Comparison of ENCODE assay signal across 8 cellular contexts in genomic region chr3:114879059-114880031, GRCh38.
DNase-seq lines count a peak whose midpoint lies in the region; ATAC-seq, FAIRE-seq and TF ChIP-seq lines count a peak whose summit lies in the region.

No MANE protein-coding gene starts in this region.

- H3K27ac ChIP-seq in GM12878 (ENCODE audit: control insufficient read depth, insufficient read depth): no peak overlapping the region
- no peak overlapping the region for H3K27ac ChIP-seq in neuronal stem cell (replicated peaks; ENCODE audit: low read length)

- DNase-seq in GM12865 (ENCODE audit: low read depth): peak; percentile 70
- peak; percentile 89 for DNase-seq in LHCN-M2 (ENCODE audit: low read depth)
- peak; percentile 40 for DNase-seq in GM12878 (ENCODE audit: low read depth, low spot score)
- DNase-seq in sciatic nerve (ENCODE audit: low spot score): no peak
- no peak for DNase-seq in neuronal stem cell (ENCODE audit: low spot score)
- DNase-seq in stimulated activated naive CD4-positive, alpha-beta T cell treated with Interleukin-2 at 50 U/mL for 16 hours (lab: John Stamatoyannopoulos, UW): no peak
- DNase-seq in stimulated activated CD4-positive, alpha-beta T cell treated with anti-CD3 and anti-CD28 coated beads, Interleukin-2, amount 100 ng/mL, for 48 hours: no peak

- POLR2A ChIA-PET in GM12878 (lab: Charles Lee): no interaction called here

- BruUV-seq in GM12878 (replicated peaks; lab: Mats Ljungman, UMichigan): no TSS peak

- H3K79me1 ChIP-seq in neuronal stem cell (ENCODE audit: low read depth, low read length): no peaks in the 10 kb centered on the region

- no peak for TF ChIP-seq POLR2A in GM12878 (IDR thresholded peaks at IDR 0.05; ENCODE audit: low read depth, low read length)

- FAIRE-seq in GM12878 (lab: Jason Lieb, UNC): peak; percentile 92

- H3K9me3 ChIP-seq in GM12878 (replicated peaks; ENCODE audit: control insufficient read depth, insufficient read depth, low read length) (no peaks in the 10 kb centered on the region), neuronal stem cell (replicated peaks in 1 of 2; ENCODE audit: control insufficient read depth in 2 of 2, insufficient read depth in 1 of 2, low read depth in 1 of 2, low read length in 2 of 2) (peaks cover 0 to 4% of the 10 kb centered on the region in 2 donors)

- in situ Hi-C loops in GM12878 (cut with MboI): no loop called here

- H4K20me1 ChIP-seq in GM12878 (ENCODE audit: control insufficient read depth, insufficient read depth): no peaks in the 10 kb centered on the region

- H3K23ac ChIP-seq in neuronal stem cell (ENCODE audit: low read depth, low read length, poor library complexity): no peak overlapping the region

- no peak overlapping the region for H2BK120ac ChIP-seq in neuronal stem cell (ENCODE audit: low read depth, low read length)

- H3K4me3 ChIP-seq in GM12865 (ENCODE audit: low read depth, low read length): no peak overlapping the region
- H3K4me3 ChIP-seq in GM12878: 0 out of 2 replicates have a peak overlapping the region, but pooled peaks have one; percentile 15
- H3K4me3 ChIP-seq in neuronal stem cell (ENCODE audit: low read length in 2 of 2): no peak overlapping the region

- RAD21 ChIA-PET in GM12878 (lab: Charles Lee; ENCODE audit: unreplicated experiment): interaction anchor here (0.7 kb wide), 1 partner anchor 50 kb away, joined by 4 read pairs; no protein-coding TSS in a partner anchor

- intact Hi-C loops in GM12878 (cut with micrococcal nuclease; ENCODE audit: unreplicated experiment): no loop called here
- intact Hi-C loops in sciatic nerve (cut with DNase I): no loop called here

- ATAC-seq in GM21786 (IDR thresholded peaks at IDR 0.05; ENCODE audit: unreplicated experiment) (peak; percentile 80), GM12878 (peak; percentile 84), sciatic nerve (peak; percentile 87)

- H3K4me1 ChIP-seq in GM12878 (ENCODE audit: control insufficient read depth, insufficient read depth, low read length) (no peaks in the 10 kb centered on the region; the same call in none of the 2 replicates), neuronal stem cell (ENCODE audit: control insufficient read depth in 2 of 2, insufficient read depth in 1 of 2, low read depth in 1 of 2, low read length in 2 of 2) (peaks cover 1 to 34% of the 10 kb centered on the region in 2 donors)

- H2AK5ac ChIP-seq in neuronal stem cell (ENCODE audit: low read depth, low read length): no peak overlapping the region

- H2BK12ac ChIP-seq in neuronal stem cell (ENCODE audit: low read length): no peak overlapping the region

- H3K4ac ChIP-seq in neuronal stem cell (ENCODE audit: low read length): no peak overlapping the region

- H3K14ac ChIP-seq in neuronal stem cell (ENCODE audit: low read length): no peak overlapping the region

- TF ChIP-seq CTCF in GM12865 (IDR thresholded peaks at IDR 0.05; ENCODE audit: insufficient read depth, low read depth, low read length, missing control alignments) (no peak), GM12878 (IDR thresholded peaks at IDR 0.05 in 2 of 3, conservative IDR thresholded peaks at IDR 0.05 in 1 of 3; ENCODE audit: control insufficient read depth in 2 of 3, extremely low read depth in 1 of 3, insufficient read depth in 1 of 3, low read depth in 3 of 3, low read length in 3 of 3) (no peak)

- H3K27me3 ChIP-seq in GM12878 (replicated peaks in 1 of 2; ENCODE audit: control insufficient read depth in 2 of 2, insufficient read depth in 2 of 2, low read length in 1 of 2) (no peaks in the 10 kb centered on the region), neuronal stem cell (ENCODE audit: control insufficient read depth in 3 of 3, insufficient read depth in 3 of 3, low read depth in 1 of 3, low read length in 3 of 3) (no peaks in the 10 kb centered on the region)

- WGBS in GM12878 (ENCODE audit: insufficient coverage, insufficient replicate concordance, low lambda C conversion rate, missing lambda C conversion rate): 17% methylated on average over 8 of the region's 8 CpGs
- WGBS in neuronal stem cell (ENCODE audit: extremely low coverage in 2 of 2, insufficient read length in 2 of 2, insufficient replicate concordance in 1 of 2), 2 donors: no CpG with 5 or more reads among the region's 8 CpGs

- TF ChIP-seq RAD21 in GM12878 (IDR thresholded peaks at IDR 0.05; ENCODE audit: insufficient read depth, low read depth, low read length): no peak

- H4K91ac ChIP-seq in neuronal stem cell (ENCODE audit: low read depth, low read length, poor library complexity): no peak overlapping the region

- H3K36me3 ChIP-seq in GM12878 (ENCODE audit: control insufficient read depth in 2 of 2, insufficient read depth in 2 of 2, low read length in 1 of 2) (no peaks in the 10 kb centered on the region), neuronal stem cell (replicated peaks in 1 of 2; ENCODE audit: control insufficient read depth in 2 of 2, insufficient read depth in 2 of 2, low read length in 2 of 2) (no peaks in the 10 kb centered on the region)

- H3K9ac ChIP-seq in GM12878 (ENCODE audit: control insufficient read depth, insufficient read depth, low read length): no peak overlapping the region
- H3K9ac ChIP-seq in neuronal stem cell (ENCODE audit: low read depth, low read length, poor library complexity): no peak overlapping the region

- no peak overlapping the region for H2BK15ac ChIP-seq in neuronal stem cell (ENCODE audit: low read length)

- H3K4me2 ChIP-seq in GM12878 (ENCODE audit: control insufficient read depth, insufficient read depth) (no peak overlapping the region), neuronal stem cell (ENCODE audit: insufficient read depth, low read length, poor library complexity, severe bottlenecking) (no peak overlapping the region)

- no peaks in the 10 kb centered on the region for H3K79me2 ChIP-seq in GM12878 (ENCODE audit: control insufficient read depth, insufficient read depth, low read length)

- peak; percentile 74 to 86; a peak in 3 of 4 replicates for TF ChIP-seq EP300 in GM12878 (IDR thresholded peaks at IDR 0.05; ENCODE audit: borderline replicate concordance in 1 of 2, control insufficient read depth in 1 of 2, low read depth in 2 of 2, low read length in 2 of 2)

- CTCF ChIA-PET in GM12878 (lab: Yijun Ruan, JAX): interaction anchor here (0.7 to 1.0 kb wide), 2 partner anchors 13 to 24 kb away, joined by 3 read pairs; no protein-coding TSS in a partner anchor

- H2AFZ ChIP-seq in GM12878 (ENCODE audit: control insufficient read depth, low read depth, low read length) (no peak overlapping the region), neuronal stem cell (ENCODE audit: low read length) (no peak overlapping the region)

- SMC1A ChIA-PET in GM12878 (lab: Charles Lee; ENCODE audit: uncharacterized antibody, unreplicated experiment): interaction anchor here (0.6 to 1.0 kb wide), 2 partner anchors 12 to 30 kb away, joined by 3 read pairs; no protein-coding TSS in a partner anchor

- H2BK5ac ChIP-seq in neuronal stem cell (ENCODE audit: low read length): no peak overlapping the region

- no peak overlapping the region for H3K18ac ChIP-seq in neuronal stem cell (ENCODE audit: low read length)

- no peak overlapping the region for H4K8ac ChIP-seq in neuronal stem cell (ENCODE audit: low read depth, low read length)

TF ChIP-seq in GM12878, 131 proteins besides CTCF, POLR2A, EP300 and RAD21 (continues in another document):
- TF ChIP-seq SIX5 (IDR thresholded peaks at IDR 0.05; ENCODE audit: low read depth, low read length, severe bottlenecking) (no peak), SMAD5 (IDR thresholded peaks at IDR 0.05; ENCODE audit: low read depth) (no peak), BCL11A (IDR thresholded peaks at IDR 0.05; ENCODE audit: low read depth, low read length) (peak; percentile 99), ESRRA (IDR thresholded peaks at IDR 0.05; ENCODE audit: low read length) (no peak), CBFB (IDR thresholded peaks at IDR 0.05; ENCODE audit: low read depth) (no peak), PRDM15 (CRISPR knock-in tag; IDR thresholded peaks at IDR 0.05) (0 out of 2 replicates have a peak, but pooled peaks have one; percentile 50), MYC (IDR thresholded peaks at IDR 0.05; ENCODE audit: insufficient read depth, insufficient read length, insufficient replicate concordance, low read length, severe bottlenecking) (no peak), ATF7 (IDR thresholded peaks at IDR 0.05; ENCODE audit: low read depth) (no peak), GATAD2B (conservative IDR thresholded peaks at IDR 0.05; ENCODE audit: low read depth) (no peak), NFIC (IDR thresholded peaks at IDR 0.05; ENCODE audit: low read depth, low read length) (peak; percentile 97), CREM (IDR thresholded peaks at IDR 0.05; ENCODE audit: low read depth) (peak; percentile 84)

Comparison
In these comparisons a context has a peak if more than half of its experiments do, and no peak if none do; other contexts are left out.
1. DNase-seq: peak in GM12865 (single experiment), LHCN-M2 (single experiment) and GM12878 (single experiment); none in sciatic nerve (single experiment), neuronal stem cell (single experiment), stimulated activated naive CD4-positive, alpha-beta T cell treated with Interleukin-2 at 50 U/mL for 16 hours (single experiment) and stimulated activated CD4-positive, alpha-beta T cell treated with anti-CD3 and anti-CD28 coated beads, Interleukin-2, amount 100 ng/mL, for 48 hours (0 of 2).
2. Peak in every context shown above with its lines, with median percentiles within 50 percentile points of each other: ATAC-seq.